ENCODE assay signal across 15 cellular contexts in the genomic region with DNA sequence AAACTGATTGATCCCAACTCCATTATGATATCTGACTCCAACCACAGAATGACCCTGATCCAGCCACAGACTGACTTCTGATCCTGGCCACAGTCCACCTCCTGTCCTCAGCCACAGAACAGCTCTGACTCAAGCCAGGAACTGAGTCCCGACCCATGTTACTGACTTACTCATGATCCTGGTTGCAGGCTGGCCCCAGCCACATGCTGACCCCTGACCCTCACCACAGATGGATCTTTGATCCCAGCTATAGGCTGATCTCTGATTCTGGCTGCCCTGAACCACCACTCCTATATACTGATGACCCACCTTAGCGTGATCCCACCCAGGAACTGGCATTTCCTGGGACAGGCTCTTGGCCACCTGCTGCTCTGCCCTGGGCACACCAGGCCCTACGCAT. TPM values are rescaled to one million over a fixed set of nuclear protein-coding genes. Genes with fewer than 3 reads are reported as not detected.
A peak's percentile ranks its signal among the peaks of the same experiment; 100 is the strongest.
DNase-seq lines count a peak whose midpoint lies in the region; ATAC-seq, FAIRE-seq and TF ChIP-seq lines count a peak whose summit lies in the region.
"Had no signal": no experiment of that assay in that cellular context is flagged by ENCODE, and none has a peak within 500 bp of the region (broad histone marks: within the 10 kb centered on the region; RNA-seq: fewer than 3 reads in every experiment).

No MANE protein-coding gene starts in this region.

- H3K27me3 ChIP-seq in fibroblast of lung (ENCODE audit: control insufficient read depth, insufficient read depth, low read length): no peaks in the 10 kb centered on the region
- no peaks in the 10 kb centered on the region for H3K27me3 ChIP-seq in left ventricle myocardium inferior (ENCODE audit: low read depth)
- H3K27me3 ChIP-seq: ascending aorta had no signal

- peak overlapping the region; percentile 99 for H3K27ac Mint-ChIP-seq in activated T-cell treated with anti-CD3 and anti-CD28 coated beads, Interleukin-2, amount 50 U/mL, for 24 hours
- peak overlapping the region; percentile 70 for H3K27ac Mint-ChIP-seq in activated B cell treated with CpG ODN at 0.5 μM for 24 hours
- peak overlapping the region; percentile 55 for H3K27ac Mint-ChIP-seq in stimulated activated effector memory CD8-positive, alpha-beta T cell treated with anti-CD3 and anti-CD28 coated beads, Interleukin-12 subunit alpha, Interleukin-12 subunit beta, amount 100 ng/mL, for 72 hours

- DNase-seq in activated T-cell treated with anti-CD3 and anti-CD28 coated beads, Interleukin-2, amount 50 U/mL, for 24 hours: no peak
- DNase-seq in activated T-cell treated with anti-CD3 and anti-CD28 coated beads, Interleukin-2, amount 50 U/mL, for 48 hours: no peak
- DNase-seq in activated B cell treated with CpG ODN at 0.5 μM for 24 hours (no peak), fibroblast of lung (ENCODE audit: low read depth in 2 of 2) (peak; percentile 57 to 78), DMS 273 (lab: John Stamatoyannopoulos, UW; ENCODE audit: unreplicated experiment) (no peak), left ventricle myocardium inferior (no peak), kidney (no peak)
- no peak for DNase-seq in stimulated activated effector memory CD8-positive, alpha-beta T cell treated with anti-CD3 and anti-CD28 coated beads, Interleukin-12 subunit alpha, Interleukin-12 subunit beta, amount 100 ng/mL, for 72 hours (ENCODE audit: low spot score in 2 of 2)
- DNase-seq: effector CD8-positive, alpha-beta T cell; glutamatergic neuron; NCI-H446 treated with DMSO at 0.1 percent for 48 hours; PC-9 had no signal

- H3K4me2 ChIP-seq in fibroblast of lung (ENCODE audit: extremely low read depth, insufficient read depth, low read length): no peak overlapping the region
- H3K4me2 ChIP-seq: PC-9 had no signal

- no peak for ATAC-seq in activated B cell treated with CpG ODN at 0.5 μM for 24 hours (ENCODE audit: low read depth)
- ATAC-seq in stimulated activated effector memory CD8-positive, alpha-beta T cell treated with anti-CD3 and anti-CD28 coated beads, Interleukin-12 subunit alpha, Interleukin-12 subunit beta, amount 100 ng/mL, for 72 hours: no peak
- ATAC-seq: left lobe of liver had no signal

- no peak overlapping the region for H3K27ac ChIP-seq in fibroblast of lung (ENCODE audit: insufficient read depth, low read length)
- no peak overlapping the region for H3K27ac ChIP-seq in left ventricle myocardium inferior (replicated peaks)
- no peak overlapping the region for H3K27ac ChIP-seq in kidney (ENCODE audit: low read depth in 2 of 2, low read length in 2 of 2)
- H3K27ac ChIP-seq: ascending aorta, PC-9 had no signal

- H3K36me3 Mint-ChIP-seq in activated T-cell treated with anti-CD3 and anti-CD28 coated beads, Interleukin-2, amount 50 U/mL, for 24 hours (ENCODE audit: low read depth): peaks cover 32% of the 10 kb centered on the region
- peaks cover 4% of the 10 kb centered on the region for H3K36me3 Mint-ChIP-seq in activated B cell treated with CpG ODN at 0.5 μM for 24 hours (ENCODE audit: low read depth)
- H3K36me3 Mint-ChIP-seq in stimulated activated effector memory CD8-positive, alpha-beta T cell treated with anti-CD3 and anti-CD28 coated beads, Interleukin-12 subunit alpha, Interleukin-12 subunit beta, amount 100 ng/mL, for 72 hours: peaks cover 43% of the 10 kb centered on the region

- peaks cover 7% of the 10 kb centered on the region for H3K4me1 ChIP-seq in fibroblast of lung (ENCODE audit: control insufficient read depth, extremely low read depth, insufficient read depth, low read length)
- H3K4me1 ChIP-seq in left ventricle myocardium inferior: peaks cover 16% of the 10 kb centered on the region
- H3K4me1 ChIP-seq in kidney (ENCODE audit: control insufficient read depth in 1 of 2, insufficient read depth in 1 of 2, low read depth in 1 of 2, low read length in 2 of 2): peaks cover 6% of the 10 kb centered on the region in 2 donors
- H3K4me1 ChIP-seq: HAP-1 had no signal

- H3K4me3 ChIP-seq in fibroblast of lung (replicated peaks in 1 of 4; ENCODE audit: control extremely low read depth in 1 of 4, insufficient read depth in 1 of 4, low read depth in 3 of 4, low read length in 4 of 4) (no peak overlapping the region), left ventricle myocardium inferior (no peak overlapping the region), kidney (ENCODE audit: low read length in 2 of 2) (no peak overlapping the region)
- H3K4me3 ChIP-seq: ascending aorta, HAP-1, PC-9 had no signal

- H4K20me1 ChIP-seq in fibroblast of lung (ENCODE audit: control insufficient read depth, extremely low read depth, insufficient read depth, low read length): no peaks in the 10 kb centered on the region

- TF ChIP-seq CTCF in activated B cell treated with CpG ODN at 0.5 μM for 24 hours (IDR thresholded peaks at IDR 0.05): no peak
- TF ChIP-seq CTCF in fibroblast of lung (conservative IDR thresholded peaks at IDR 0.05 in 1 of 2, IDR thresholded peaks at IDR 0.05 in 1 of 2; ENCODE audit: low read depth in 1 of 2, low read length in 2 of 2): no peak
- no peak for TF ChIP-seq CTCF in left ventricle myocardium inferior (IDR thresholded peaks at IDR 0.05; ENCODE audit: borderline replicate concordance)
- no peak for TF ChIP-seq CTCF in kidney (IDR thresholded peaks at IDR 0.05; ENCODE audit: borderline replicate concordance, extremely low read depth, insufficient read depth)

- H2AFZ ChIP-seq in fibroblast of lung (ENCODE audit: low read length): no peak overlapping the region
- H2AFZ ChIP-seq: PC-9 had no signal

- no peaks in the 10 kb centered on the region for H3K27me3 Mint-ChIP-seq in activated T-cell treated with anti-CD3 and anti-CD28 coated beads, Interleukin-2, amount 50 U/mL, for 24 hours
- H3K27me3 Mint-ChIP-seq in activated B cell treated with CpG ODN at 0.5 μM for 24 hours: no peaks in the 10 kb centered on the region

- H3K79me2 ChIP-seq in fibroblast of lung (ENCODE audit: control insufficient read depth, insufficient read depth, low read length): no peaks in the 10 kb centered on the region

- peaks cover 16% of the 10 kb centered on the region for H3K9me3 Mint-ChIP-seq in activated T-cell treated with anti-CD3 and anti-CD28 coated beads, Interleukin-2, amount 50 U/mL, for 24 hours
- H3K9me3 Mint-ChIP-seq in activated B cell treated with CpG ODN at 0.5 μM for 24 hours: no peaks in the 10 kb centered on the region
- peaks cover 3% of the 10 kb centered on the region for H3K9me3 Mint-ChIP-seq in stimulated activated effector memory CD8-positive, alpha-beta T cell treated with anti-CD3 and anti-CD28 coated beads, Interleukin-12 subunit alpha, Interleukin-12 subunit beta, amount 100 ng/mL, for 72 hours

- CTCF ChIA-PET in activated B cell treated with CpG ODN at 0.5 μM for 24 hours (lab: Charles Lee): interaction anchor here (3.0 to 11.2 kb wide), 3 partner anchors 34 to 191 kb away, joined by 37 to 98 read pairs (median 53); a partner anchor contains a TSS

- H3K36me3 ChIP-seq in fibroblast of lung (ENCODE audit: control insufficient read depth, insufficient read depth, low read length) (no peaks in the 10 kb centered on the region), left ventricle myocardium inferior (no peaks in the 10 kb centered on the region), kidney (ENCODE audit: control insufficient read depth in 1 of 2, insufficient read depth in 2 of 2, low read length in 2 of 2) (no peaks in the 10 kb centered on the region)
- H3K36me3 ChIP-seq: ascending aorta, HAP-1 had no signal

- H3K4me1 Mint-ChIP-seq in activated T-cell treated with anti-CD3 and anti-CD28 coated beads, Interleukin-2, amount 50 U/mL, for 24 hours (ENCODE audit: low read depth): peaks cover 67% of the 10 kb centered on the region
- peaks cover 59% of the 10 kb centered on the region for H3K4me1 Mint-ChIP-seq in activated B cell treated with CpG ODN at 0.5 μM for 24 hours
- H3K4me1 Mint-ChIP-seq in stimulated activated effector memory CD8-positive, alpha-beta T cell treated with anti-CD3 and anti-CD28 coated beads, Interleukin-12 subunit alpha, Interleukin-12 subunit beta, amount 100 ng/mL, for 72 hours: peaks cover 41% of the 10 kb centered on the region

- no peak overlapping the region for H3K4me3 Mint-ChIP-seq in activated T-cell treated with anti-CD3 and anti-CD28 coated beads, Interleukin-2, amount 50 U/mL, for 24 hours
- H3K4me3 Mint-ChIP-seq in activated B cell treated with CpG ODN at 0.5 μM for 24 hours: no peak overlapping the region
- H3K4me3 Mint-ChIP-seq in stimulated activated effector memory CD8-positive, alpha-beta T cell treated with anti-CD3 and anti-CD28 coated beads, Interleukin-12 subunit alpha, Interleukin-12 subunit beta, amount 100 ng/mL, for 72 hours: no peak overlapping the region

- H3K9ac ChIP-seq in fibroblast of lung (ENCODE audit: insufficient read depth, low read length): no peak overlapping the region
- no peak overlapping the region for H3K9ac ChIP-seq in kidney (ENCODE audit: low read length in 2 of 2)

- no peak for FAIRE-seq in kidney (lab: Jason Lieb, UNC)

- intact Hi-C loops in activated B cell treated with CpG ODN at 0.5 μM for 24 hours (cut with micrococcal nuclease) (loop anchor here (10.0 kb wide), 1 partner anchor 1535 kb away; no protein-coding TSS in a partner anchor), left ventricle myocardium inferior (cut with micrococcal nuclease) (loop anchor here (10.0 kb wide), 1 partner anchor 195 kb away; no protein-coding TSS in a partner anchor), kidney (cut with DNase I) (loop anchor here (5.0 to 10.0 kb wide), 2 partner anchors 133 to 195 kb away; no protein-coding TSS in a partner anchor)

- no peaks in the 10 kb centered on the region for H3K9me3 ChIP-seq in fibroblast of lung (ENCODE audit: control insufficient read depth, insufficient read depth, low read depth, low read length)
- no peaks in the 10 kb centered on the region for H3K9me3 ChIP-seq in left ventricle myocardium inferior (replicated peaks)
- H3K9me3 ChIP-seq in kidney (ENCODE audit: control insufficient read depth in 1 of 2, low read length in 2 of 2): no peaks in the 10 kb centered on the region
- H3K9me3 ChIP-seq: ascending aorta, HAP-1 had no signal

- POLR2A ChIA-PET in activated B cell treated with CpG ODN at 0.5 μM for 24 hours (lab: Charles Lee): interaction anchor here (4.0 to 28.2 kb wide), 4 partner anchors 9 to 81 kb away, joined by 27 to 1103 read pairs (median 86); a partner anchor contains a TSS

RNA-seq across cellular contexts. Expression of a gene that starts 32.2 kb away (rescaled TPM):
- total RNA-seq in activated B cell treated with CpG ODN at 0.5 μM for 24 hours (144 and 167 TPM in 2 replicates), fibroblast of lung (1.8 and 7.4 TPM in 2 replicates), left ventricle myocardium inferior (0.05 TPM), kidney (3.0 TPM)
- polyA plus RNA-seq in fibroblast of lung (0.87 and 0.95 TPM in 2 replicates), kidney (ENCODE audit: insufficient read depth, low read depth, low replicate concordance) (0.65 TPM)
- polyA plus RNA-seq in fibroblast of lung (2012): 0.86 and 1.7 TPM in 2 replicates
- polyA minus RNA-seq in fibroblast of lung (ENCODE audit: low replicate concordance): 1.5 and 4.9 TPM in 2 replicates

RNA-seq across cellular contexts. Expression of a gene that starts 56.0 kb away (rescaled TPM):
- total RNA-seq in activated B cell treated with CpG ODN at 0.5 μM for 24 hours: 176 and 202 TPM in 2 replicates
- total RNA-seq in fibroblast of lung: 21.1 and 23.6 TPM in 2 replicates
- 17.1 and 25.5 TPM in 2 replicates for polyA plus RNA-seq in fibroblast of lung
- polyA plus RNA-seq in fibroblast of lung (2012): 16.8 and 23.5 TPM in 2 replicates
- polyA minus RNA-seq in fibroblast of lung (ENCODE audit: low replicate concordance): 57.5 and 131 TPM in 2 replicates
- 12.0 TPM for total RNA-seq in left ventricle myocardium inferior
- total RNA-seq in kidney: 115 TPM
- polyA plus RNA-seq in kidney (ENCODE audit: insufficient read depth, low read depth, low replicate concordance): 13.8 TPM

Comparison
In these comparisons a context has a peak if more than half of its experiments do, and no peak if none do; other contexts are left out.
1. DNase-seq: peak in fibroblast of lung (2 of 2); none in activated T-cell treated with anti-CD3 and anti-CD28 coated beads, Interleukin-2, amount 50 U/mL, for 24 hours (single experiment), activated T-cell treated with anti-CD3 and anti-CD28 coated beads, Interleukin-2, amount 50 U/mL, for 48 hours (0 of 2), activated B cell treated with CpG ODN at 0.5 μM for 24 hours (single experiment), stimulated activated effector memory CD8-positive, alpha-beta T cell treated with anti-CD3 and anti-CD28 coated beads, Interleukin-12 subunit alpha, Interleukin-12 subunit beta, amount 100 ng/mL, for 72 hours (0 of 2), DMS 273 (single experiment), left ventricle myocardium inferior (single experiment) and kidney (single experiment).
2. RNA of a gene that starts 32.2 kb away (total RNA-seq): 144 to 167 TPM in activated B cell treated with CpG ODN at 0.5 μM for 24 hours; 1.8 to 7.4 TPM in fibroblast of lung, 3.0 TPM in kidney (single experiment) and 0.05 TPM in left ventricle myocardium inferior (single experiment); every median in the first group is over 10 times any median in the second.
3. Peak in every context shown above with its lines, with median percentiles within 50 percentile points of each other: H3K27ac Mint-ChIP-seq.